11 cellular contexts compared by ENCODE assay signal in genomic region chr2:177251165-177251542, GRCh38. TPM values are rescaled to one million over a fixed set of nuclear protein-coding genes. Genes with fewer than 3 reads are reported as not detected.
DNase-seq lines count a peak whose midpoint lies in the region; ATAC-seq and TF ChIP-seq lines count a peak whose summit lies in the region.
"Had no signal": no experiment of that assay in that cellular context is flagged by ENCODE, and none has a peak within 500 bp of the region (broad histone marks: within the 10 kb centered on the region; RNA-seq: fewer than 3 reads in every experiment).

No MANE protein-coding gene starts in this region.

- H3K4me3 Mint-ChIP-seq in endothelial cell (ENCODE audit: unreplicated experiment): peak overlapping the region; percentile 79
- no peak overlapping the region for H3K4me3 Mint-ChIP-seq in osteocyte (ENCODE audit: unreplicated experiment)

- peaks cover 27 to 100% (median 49%) of the 10 kb centered on the region in 10 experiments for H3K4me1 ChIP-seq in BLaER1 treated with 17β-estradiol and CSF1 and Interleukin-3, amounts not matched to agents 10 nM and 100 nM
- peaks cover 98% of the 10 kb centered on the region for H3K4me1 ChIP-seq in Panc1 (ENCODE audit: control insufficient read depth, insufficient read depth, low read length)

- H3K27me3 ChIP-seq in BLaER1 treated with 17β-estradiol and CSF1 and Interleukin-3, amounts not matched to agents 10 nM and 100 nM: no peaks in the 10 kb centered on the region
- no peaks in the 10 kb centered on the region for H3K27me3 ChIP-seq in Panc1 (ENCODE audit: control insufficient read depth, insufficient read depth, low read length)

- CTCF ChIA-PET in Panc1 (lab: Charles Lee): interaction anchor here (0.6 kb wide), 1 partner anchor 238 kb away, joined by 4 read pairs; no protein-coding TSS in a partner anchor

- DNase-seq in Panc1 (ENCODE audit: low read depth, low spot score): no peak
- DNase-seq in endothelial cell (ENCODE audit: low spot score): no peak
- no peak for DNase-seq in osteocyte (ENCODE audit: extremely low spot score, unreplicated experiment)
- DNase-seq in DMS114 treated with DMSO at 0.1 percent for 48 hours (lab: John Stamatoyannopoulos, UW; ENCODE audit: unreplicated experiment): no peak
- DNase-seq in NCI-H526 (lab: John Stamatoyannopoulos, UW): no peak
- no peak for DNase-seq in head of caudate nucleus
- DNase-seq: DMS 273 treated with DMSO at 0.1 percent for 48 hours, NCI-H2029 treated with DMSO at 0.1 percent for 48 hours, RPMI8226 had no signal

- no TSS peak for BruUV-seq in Panc1 (replicated peaks; lab: Mats Ljungman, UMichigan)

- peak overlapping the region in 9 of 11 experiments; percentile 28 to 60 (median 51); a peak in 14 of 22 replicates for H3K27ac ChIP-seq in BLaER1 treated with 17β-estradiol and CSF1 and Interleukin-3, amounts not matched to agents 10 nM and 100 nM
- peak overlapping the region; percentile 80 for H3K27ac ChIP-seq in Panc1 (ENCODE audit: low read length)

- H3K4me2 ChIP-seq in BLaER1 treated with 17β-estradiol and CSF1 and Interleukin-3, amounts not matched to agents 10 nM and 100 nM: peak overlapping the region in 5 of 11 experiments; percentile 57 to 98 (median 81); a peak in 7 of 22 replicates

- H3K27ac Mint-ChIP-seq in endothelial cell (ENCODE audit: unreplicated experiment) (peak overlapping the region; percentile 36), osteocyte (ENCODE audit: unreplicated experiment) (peak overlapping the region; percentile 48)

- peak overlapping the region in 1 of 11 experiments; percentile 36; a peak in 1 of 22 replicates for H3K9ac ChIP-seq in BLaER1 treated with 17β-estradiol and CSF1 and Interleukin-3, amounts not matched to agents 10 nM and 100 nM

- in situ Hi-C loops in Panc1 (cut with HindIII; ENCODE audit: low pct_unique_long_range_greater_than_20kb, low sequenced_read_pairs): no loop called here

- 0 out of 22 replicates have a peak, but pooled peaks cover 0 to 4% (median 0%) of the 10 kb centered on the region in 11 experiments for H3K9me3 ChIP-seq in BLaER1 treated with 17β-estradiol and CSF1 and Interleukin-3, amounts not matched to agents 10 nM and 100 nM (replicated peaks in 1 of 11)
- H3K9me3 ChIP-seq in Panc1 (ENCODE audit: control insufficient read depth, insufficient read depth, low read depth, low read length): no peaks in the 10 kb centered on the region

- H3K27me3 Mint-ChIP-seq in endothelial cell (ENCODE audit: unreplicated experiment) (peaks cover 1% of the 10 kb centered on the region), osteocyte (ENCODE audit: unreplicated experiment) (no peaks in the 10 kb centered on the region)

- no peaks in the 10 kb centered on the region for H3K9me3 Mint-ChIP-seq in endothelial cell (ENCODE audit: unreplicated experiment)
- H3K9me3 Mint-ChIP-seq in osteocyte (ENCODE audit: unreplicated experiment): no peaks in the 10 kb centered on the region

- peaks cover 100% of the 10 kb centered on the region in 11 experiments for H4K20me1 ChIP-seq in BLaER1 treated with 17β-estradiol and CSF1 and Interleukin-3, amounts not matched to agents 10 nM and 100 nM

- ATAC-seq in Panc1 (no peak), HG03139 (IDR thresholded peaks at IDR 0.05; ENCODE audit: unreplicated experiment) (no peak)

- peaks cover 84 to 99% (median 91%) of the 10 kb centered on the region in 11 experiments for H3K36me3 ChIP-seq in BLaER1 treated with 17β-estradiol and CSF1 and Interleukin-3, amounts not matched to agents 10 nM and 100 nM
- no peaks in the 10 kb centered on the region; the same call in 1 of the 2 replicates for H3K36me3 ChIP-seq in Panc1 (ENCODE audit: control insufficient read depth, insufficient read depth, low read length)

- H3K4me1 Mint-ChIP-seq in endothelial cell (ENCODE audit: unreplicated experiment) (peaks cover 44% of the 10 kb centered on the region), osteocyte (ENCODE audit: unreplicated experiment) (peaks cover 75% of the 10 kb centered on the region)

- no peak for TF ChIP-seq CTCF in Panc1 (IDR thresholded peaks at IDR 0.05)
- TF ChIP-seq CTCF in endothelial cell (IDR thresholded peaks at IDR 0.05; ENCODE audit: unreplicated experiment): no peak
- no peak for TF ChIP-seq CTCF in osteocyte (IDR thresholded peaks at IDR 0.05)

- POLR2A ChIA-PET in Panc1 (lab: Charles Lee): no interaction called here

- H3K36me3 Mint-ChIP-seq in endothelial cell (ENCODE audit: low read depth, unreplicated experiment) (peaks cover 5% of the 10 kb centered on the region), osteocyte (ENCODE audit: unreplicated experiment) (peaks cover 22% of the 10 kb centered on the region)

- no peak overlapping the region for H3K4me3 ChIP-seq in BLaER1 treated with 17β-estradiol and CSF1 and Interleukin-3, amounts not matched to agents 10 nM and 100 nM
- no peak overlapping the region for H3K4me3 ChIP-seq in Panc1 (ENCODE audit: low read depth in 2 of 2, low read length in 2 of 2)

- intact Hi-C loops in Panc1 (cut with micrococcal nuclease; ENCODE audit: unreplicated experiment) (no loop called here), head of caudate nucleus (cut with DNase I) (no loop called here)

RNA-seq across cellular contexts. Expression of gene NFE2L2, which starts 13.4 kb away (rescaled TPM):
- 104 TPM for total RNA-seq in Panc1 (2021; ENCODE audit: unreplicated experiment)
- 58.2 TPM for polyA plus RNA-seq in Panc1 (2012; ENCODE audit: insufficient read length)
- total RNA-seq in endothelial cell (ENCODE audit: unreplicated experiment): 50.6 TPM
- total RNA-seq in osteocyte: 98.4 and 100 TPM in 2 replicates

RNA-seq across cellular contexts. Expression of gene HNRNPA3, which starts 38.6 kb away (rescaled TPM):
- total RNA-seq in Panc1 (2021; ENCODE audit: unreplicated experiment) (228 TPM), endothelial cell (ENCODE audit: unreplicated experiment) (264 TPM), osteocyte (127 and 136 TPM in 2 replicates)
- 326 TPM for polyA plus RNA-seq in Panc1 (2012; ENCODE audit: insufficient read length)
